In genomic region chr17:71631483-71631882, GRCh38 we compare ENCODE assay signal across 19 cellular contexts.
DNase-seq lines count a peak whose midpoint lies in the region; ATAC-seq, FAIRE-seq and TF ChIP-seq lines count a peak whose summit lies in the region.
"Had no signal": no experiment of that assay in that cellular context is flagged by ENCODE, and none has a peak within 500 bp of the region (broad histone marks: within the 10 kb centered on the region; RNA-seq: fewer than 3 reads in every experiment).

No MANE protein-coding gene starts in this region.

- no peaks in the 10 kb centered on the region for H3K79me1 ChIP-seq in IMR-90 (ENCODE audit: low read depth in 1 of 2, low read length in 2 of 2)

- no peak overlapping the region for H2AK9ac ChIP-seq in IMR-90 (replicated peaks; ENCODE audit: low read depth, low read length, poor library complexity)

- peak; percentile 31 for ATAC-seq in IMR-90 (ENCODE audit: low read depth)
- no peak for ATAC-seq in HG03095 (IDR thresholded peaks at IDR 0.05; ENCODE audit: unreplicated experiment)
- ATAC-seq: GM12878; stimulated activated naive CD8-positive, alpha-beta T cell treated with anti-CD3 and anti-CD28 coated beads, Interleukin-15, amount 100 ng/mL, for 72 hours had no signal

- no peak overlapping the region for H2AFZ ChIP-seq in IMR-90 (replicated peaks; ENCODE audit: low read length, poor library complexity)

- peak overlapping the region in 1 of 2 experiments; percentile 81; a peak in 3 of 4 replicates for H4K8ac ChIP-seq in IMR-90 (ENCODE audit: low read depth in 2 of 2, low read length in 2 of 2)

- no peak for TF ChIP-seq RAD21 in IMR-90 (IDR thresholded peaks at IDR 0.05; ENCODE audit: low read length)

- no peaks in the 10 kb centered on the region for H3K27me3 ChIP-seq in IMR-90 (ENCODE audit: control insufficient read depth, insufficient read depth, low read length)
- H3K27me3 ChIP-seq in bronchial epithelial cell (ENCODE audit: control insufficient read depth, insufficient read depth, low read length) = no peaks in the 10 kb centered on the region
- H3K27me3 ChIP-seq: SJCRH30, spleen had no signal

- peak overlapping the region; percentile 73; the same call in 1 of the 2 replicates for H4K91ac ChIP-seq in IMR-90 (ENCODE audit: insufficient read depth, low read depth, low read length)

- no peaks in the 10 kb centered on the region for H4K20me1 ChIP-seq in IMR-90 (ENCODE audit: insufficient read depth, low read length)

- no peak for FAIRE-seq in bronchial epithelial cell (lab: Jason Lieb, UNC)
- FAIRE-seq: GM12878, islet of Langerhans had no signal

- H2BK120ac ChIP-seq in IMR-90 (ENCODE audit: low read depth, low read length) = peak overlapping the region; percentile 73

- no CpG with 5 or more reads among the region's 1 CpG for WGBS in IMR-90 (ENCODE audit: extremely low coverage in 2 of 2, insufficient read length in 1 of 2), 2 experiments

- H2BK20ac ChIP-seq in IMR-90 (ENCODE audit: low read depth, low read length) = peak overlapping the region; percentile 79; the same call in 1 of the 2 replicates

- H2AK5ac ChIP-seq in IMR-90 (ENCODE audit: low read depth, low read length) = 0 out of 2 replicates have a peak overlapping the region, but pooled peaks have one; percentile 12

- dilution Hi-C loops in IMR-90 (cut with HindIII; ENCODE audit: low sequenced_read_pairs, unreplicated experiment) = no loop called here

- peak overlapping the region; percentile 27; the same call in 1 of the 2 replicates for H3K4me2 ChIP-seq in IMR-90 (ENCODE audit: low read depth, low read length)

- 0 out of 2 replicates have a peak overlapping the region, but pooled peaks have one; percentile 45 for H3K56ac ChIP-seq in IMR-90 (ENCODE audit: extremely low read depth, insufficient read depth, low read length)

- DNase-seq in AG08395 (ENCODE audit: low spot score) = peak; percentile 45
- peak; percentile 37 for DNase-seq in IMR-90
- DNase-seq in bronchial epithelial cell (ENCODE audit: low read depth) = peak; percentile 78
- peak; percentile 77 for DNase-seq in kidney tubule cell (ENCODE audit: low spot score)
- DNase-seq in islet precursor cell = no peak
- DNase-seq in dermis blood vessel endothelial cell = no peak
- DNase-seq in AML-193 (lab: John Stamatoyannopoulos, UW) = no peak
- DNase-seq: DMS79 treated with DMSO at 0.1 percent for 48 hours; effector memory CD4-positive, alpha-beta T cell; glutamatergic neuron; mucosa of descending colon; NK-92 treated with Interleukin-12 subunit alpha and Interleukin-12 subunit beta, amount 100 ng/mL, for 24 hours; SJCRH30; spleen; stimulated activated naive CD8-positive, alpha-beta T cell treated with anti-CD3 and anti-CD28 coated beads, Interleukin-15, amount 100 ng/mL, for 72 hours had no signal

- CTCF ChIA-PET in IMR-90 (lab: Yijun Ruan, JAX) = interaction anchor here (0.5 to 1.5 kb wide), 2 partner anchors 158 to 864 kb away, joined by 6 to 7 read pairs; no protein-coding TSS in a partner anchor

- no peak for TF ChIP-seq POLR2A in IMR-90 (IDR thresholded peaks at IDR 0.05; ENCODE audit: low read depth, low read length)

- intact Hi-C loops in IMR-90 (cut with micrococcal nuclease) = loop anchor here (10.0 kb wide), 1 partner anchor 343 kb away; no protein-coding TSS in a partner anchor

- POLR2A ChIA-PET in IMR-90 (lab: Charles Lee; ENCODE audit: unreplicated experiment) = interaction anchor here (0.8 kb wide), 1 partner anchor 120 kb away, joined by 4 read pairs; no protein-coding TSS in a partner anchor

- TF ChIP-seq CTCF in IMR-90 (conservative IDR thresholded peaks at IDR 0.05; ENCODE audit: low read depth, low read length) = no peak
- no peak for TF ChIP-seq CTCF in bronchial epithelial cell (IDR thresholded peaks at IDR 0.05; ENCODE audit: insufficient read depth, low read length, severe bottlenecking)

- H2BK5ac ChIP-seq in IMR-90 (ENCODE audit: low read depth, low read length, poor library complexity, severe bottlenecking) = peak overlapping the region; percentile 97

- H2BK15ac ChIP-seq in IMR-90 (ENCODE audit: low read depth, low read length) = peak overlapping the region; percentile 54; the same call in 1 of the 3 replicates

- H4K5ac ChIP-seq in IMR-90 (ENCODE audit: low read depth, low read length) = peak overlapping the region; percentile 52; the same call in 1 of the 2 replicates

- no peak overlapping the region for H3K27ac ChIP-seq in IMR-90 (ENCODE audit: insufficient read depth, low read length)
- H3K27ac ChIP-seq: SJCRH30, spleen, VCaP had no signal

- peak overlapping the region; percentile 23; the same call in 1 of the 2 replicates for H3K14ac ChIP-seq in IMR-90 (replicated peaks; ENCODE audit: low read depth, low read length)

- no peaks in the 10 kb centered on the region; the same call in none of the 2 replicates for H3K9me1 ChIP-seq in IMR-90 (ENCODE audit: insufficient read depth, low read length)

- in situ Hi-C loops in IMR-90 (cut with MboI; ENCODE audit: low sequenced_read_pairs) = loop anchor here (25.0 kb wide), 1 partner anchor 906 kb away; no protein-coding TSS in a partner anchor

- H3K18ac ChIP-seq in IMR-90 (ENCODE audit: low read depth, low read length) = peak overlapping the region; percentile 64; the same call in 1 of the 2 replicates

- BruUV-seq in IMR-90 (replicated peaks; lab: Mats Ljungman, UMichigan) = no TSS peak

- H3K4me3 ChIP-seq in IMR-90 (ENCODE audit: insufficient read depth, low read depth, low read length) = no peak overlapping the region
- no peak overlapping the region for H3K4me3 ChIP-seq in bronchial epithelial cell (ENCODE audit: low read depth, low read length)
- H3K4me3 ChIP-seq: GM12878, mucosa of descending colon, SJCRH30, spleen had no signal

- H3K36me3 ChIP-seq in IMR-90 (ENCODE audit: control insufficient read depth, insufficient read depth, low read length) (no peaks in the 10 kb centered on the region), bronchial epithelial cell (ENCODE audit: control insufficient read depth, insufficient read depth, low read length) (no peaks in the 10 kb centered on the region)
- H3K36me3 ChIP-seq: SJCRH30, spleen had no signal

- H3K9me3 ChIP-seq in IMR-90 (ENCODE audit: control insufficient read depth, insufficient read depth, low read length) = no peaks in the 10 kb centered on the region
- H3K9me3 ChIP-seq: mucosa of descending colon, SJCRH30 had no signal

- H3K4me1 ChIP-seq in IMR-90 (ENCODE audit: control insufficient read depth, insufficient read depth, low read length) = peaks cover 8% of the 10 kb centered on the region
- H3K4me1 ChIP-seq: SJCRH30, spleen had no signal

- H3K4ac ChIP-seq in IMR-90 (ENCODE audit: low read depth, low read length) = peak overlapping the region; percentile 43

- no peak overlapping the region for H3K9ac ChIP-seq in IMR-90 (ENCODE audit: low read depth, low read length)

- H3K23ac ChIP-seq in IMR-90 (ENCODE audit: low read depth, low read length) = peak overlapping the region; percentile 34

TF ChIP-seq in IMR-90, 13 proteins besides CTCF, POLR2A, EP300 and RAD21:
- no peak for TF ChIP-seq SMC3 (IDR thresholded peaks at IDR 0.05; ENCODE audit: low read depth, low read length)
- no peak for TF ChIP-seq NFE2L2 (IDR thresholded peaks at IDR 0.05; ENCODE audit: low read depth, low read length)
- no peak for TF ChIP-seq BHLHE40 (IDR thresholded peaks at IDR 0.05; ENCODE audit: low read depth, low read length)
- no peak for TF ChIP-seq FOS (IDR thresholded peaks at IDR 0.05; ENCODE audit: low read depth, low read length)
- TF ChIP-seq CEBPB (IDR thresholded peaks at IDR 0.05; ENCODE audit: low read depth, low read length) = no peak
- no peak for TF ChIP-seq ELK1 (IDR thresholded peaks at IDR 0.05; ENCODE audit: borderline replicate concordance, low read depth, low read length)
- no peak for TF ChIP-seq USF2 (IDR thresholded peaks at IDR 0.05; ENCODE audit: low read depth, low read length)
- no peak for TF ChIP-seq MAFK (IDR thresholded peaks at IDR 0.05; ENCODE audit: low read depth, low read length)
- TF ChIP-seq RCOR1 (IDR thresholded peaks at IDR 0.05; ENCODE audit: insufficient replicate concordance, low read length) = no peak
- TF ChIP-seq CHD1 (IDR thresholded peaks at IDR 0.05; ENCODE audit: low read depth, low read length) = no peak
- TF ChIP-seq MAZ (IDR thresholded peaks at IDR 0.05; ENCODE audit: borderline replicate concordance, low read depth, low read length) = no peak
- no peak for TF ChIP-seq RFX5 (IDR thresholded peaks at IDR 0.05; ENCODE audit: low read depth, low read length)
- TF ChIP-seq MXI1 (IDR thresholded peaks at IDR 0.05; ENCODE audit: borderline replicate concordance, low read depth, low read length) = no peak
TF ChIP-seq in IMR-90: peak in this region for 0.

Comparison
In these comparisons a context has a peak if more than half of its experiments do, and no peak if none do; other contexts are left out.
1. DNase-seq: peak in AG08395 (single experiment), IMR-90 (single experiment), bronchial epithelial cell (single experiment) and kidney tubule cell (single experiment); none in islet precursor cell (single experiment), dermis blood vessel endothelial cell (single experiment) and AML-193 (0 of 2).